In the genomic region with DNA sequence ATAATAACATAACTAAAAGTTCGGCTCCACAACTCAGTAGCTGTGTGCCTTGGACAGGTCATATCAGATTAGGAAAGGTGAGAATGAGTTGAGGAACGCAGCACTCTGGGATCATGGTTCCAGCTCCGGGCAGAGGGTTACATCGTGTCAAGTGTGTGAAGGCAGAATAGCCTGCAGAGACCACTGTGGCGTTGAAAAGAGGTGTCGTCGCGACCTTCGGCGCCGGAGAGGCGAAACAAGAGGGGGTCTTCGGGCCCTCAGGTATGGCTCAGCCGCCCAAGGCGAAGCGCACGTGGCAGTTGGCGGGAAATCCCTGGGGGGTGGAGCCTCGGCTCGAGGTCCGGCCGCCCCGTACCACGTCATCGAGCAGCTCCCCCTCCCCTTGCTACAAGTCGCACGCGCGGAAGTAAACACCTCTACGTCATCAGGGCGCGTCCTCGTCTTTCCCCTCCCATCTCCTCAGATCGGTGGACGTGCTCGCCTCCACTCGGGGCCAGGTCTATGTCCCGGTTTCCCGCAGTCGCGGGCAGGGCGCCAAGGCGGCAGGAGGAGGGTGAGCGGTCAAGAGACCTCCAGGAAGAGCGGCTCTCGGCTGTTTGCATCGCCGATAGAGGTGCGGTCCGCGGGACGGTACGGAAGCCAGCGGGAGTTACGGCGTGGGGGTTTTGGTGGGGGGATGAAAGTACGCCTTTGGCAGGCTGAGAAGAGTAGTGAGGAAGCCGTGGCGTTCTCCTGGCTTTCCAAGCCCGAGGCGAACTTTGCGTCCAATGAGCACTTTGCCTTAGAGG, we compare ENCODE assay signal across 8 cellular contexts. TPM values are rescaled to one million over a fixed set of nuclear protein-coding genes. Genes with fewer than 3 reads are reported as not detected.
A peak's percentile ranks its signal among the peaks of the same experiment; 100 is the strongest.
DNase-seq lines count a peak whose midpoint lies in the region; ATAC-seq and TF ChIP-seq lines count a peak whose summit lies in the region.

A gene with protein sequence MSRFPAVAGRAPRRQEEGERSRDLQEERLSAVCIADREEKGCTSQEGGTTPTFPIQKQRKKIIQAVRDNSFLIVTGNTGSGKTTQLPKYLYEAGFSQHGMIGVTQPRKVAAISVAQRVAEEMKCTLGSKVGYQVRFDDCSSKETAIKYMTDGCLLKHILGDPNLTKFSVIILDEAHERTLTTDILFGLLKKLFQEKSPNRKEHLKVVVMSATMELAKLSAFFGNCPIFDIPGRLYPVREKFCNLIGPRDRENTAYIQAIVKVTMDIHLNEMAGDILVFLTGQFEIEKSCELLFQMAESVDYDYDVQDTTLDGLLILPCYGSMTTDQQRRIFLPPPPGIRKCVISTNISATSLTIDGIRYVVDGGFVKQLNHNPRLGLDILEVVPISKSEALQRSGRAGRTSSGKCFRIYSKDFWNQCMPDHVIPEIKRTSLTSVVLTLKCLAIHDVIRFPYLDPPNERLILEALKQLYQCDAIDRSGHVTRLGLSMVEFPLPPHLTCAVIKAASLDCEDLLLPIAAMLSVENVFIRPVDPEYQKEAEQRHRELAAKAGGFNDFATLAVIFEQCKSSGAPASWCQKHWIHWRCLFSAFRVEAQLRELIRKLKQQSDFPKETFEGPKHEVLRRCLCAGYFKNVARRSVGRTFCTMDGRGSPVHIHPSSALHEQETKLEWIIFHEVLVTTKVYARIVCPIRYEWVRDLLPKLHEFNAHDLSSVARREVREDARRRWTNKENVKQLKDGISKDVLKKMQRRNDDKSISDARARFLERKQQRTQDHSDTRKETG (plus strand): TSS at position 440 of the 788 bp plus-strand sequence. CDS start 62 bp downstream, at position 502.

- DNase-seq in GF-D8 (lab: John Stamatoyannopoulos, UW) (peak; percentile 68), NCI-H1105 (lab: John Stamatoyannopoulos, UW) (peak; percentile 82), SKM-1 (lab: John Stamatoyannopoulos, UW; ENCODE audit: unreplicated experiment) (peak; percentile 81), glomerular visceral epithelial cell (ENCODE audit: extremely low spot score) (peak; percentile 91), omental fat pad (ENCODE audit: low spot score) (peak; percentile 90)
- peak; percentile 90 to 92 for DNase-seq in activated naive CD4-positive, alpha-beta T cell treated with anti-CD3 and anti-CD28 coated beads, Interleukin-2, amount 50 U/mL, for 72 hours (ENCODE audit: low spot score in 2 of 2)

- H3K9me3 Mint-ChIP-seq in activated naive CD4-positive, alpha-beta T cell treated with anti-CD3 and anti-CD28 coated beads, Interleukin-2, amount 50 U/mL, for 72 hours, result peaks cover 5 to 6% of the 10 kb centered on the region in 2 donors

- H3K27ac ChIP-seq in temporal lobe (ENCODE audit: low read depth, low read length), result peak within 1 kb of the TSS; percentile 79

- H3K36me3 Mint-ChIP-seq in activated naive CD4-positive, alpha-beta T cell treated with anti-CD3 and anti-CD28 coated beads, Interleukin-2, amount 50 U/mL, for 72 hours, result peaks cover 13 to 14% of the 10 kb centered on the region in 2 donors

- peak within 1 kb of the TSS; percentile 95 to 99 for H3K27ac Mint-ChIP-seq in activated naive CD4-positive, alpha-beta T cell treated with anti-CD3 and anti-CD28 coated beads, Interleukin-2, amount 50 U/mL, for 72 hours

- ATAC-seq in HG02571 (IDR thresholded peaks at IDR 0.05; ENCODE audit: unreplicated experiment) (peak; percentile 89), omental fat pad (ENCODE audit: low FRiP score) (peak; percentile 96)
- peak; percentile 94 to 95 for ATAC-seq in activated naive CD4-positive, alpha-beta T cell treated with anti-CD3 and anti-CD28 coated beads, Interleukin-2, amount 50 U/mL, for 72 hours

- TF ChIP-seq CTCF in omental fat pad (IDR thresholded peaks at IDR 0.05), result no peak

RNA-seq across cellular contexts. Expression of the gene that starts here (rescaled TPM):
- 10 to 100 TPM; 16.4 to 33.1 TPM for total RNA-seq in activated naive CD4-positive, alpha-beta T cell treated with anti-CD3 and anti-CD28 coated beads, Interleukin-2, amount 50 U/mL, for 72 hours
- total RNA-seq in omental fat pad (10 to 100 TPM; 21.6 to 51.7 (median 32.6) TPM), temporal lobe (74.3 TPM)

Comparison
In these comparisons a context has a peak if more than half of its experiments do, and no peak if none do; other contexts are left out.
1. Peak in every context shown above with its lines: DNase-seq, ATAC-seq and H3K27ac ChIP-seq.